20 cellular contexts compared by ENCODE assay signal in genomic region chr4:99382745-99383360, GRCh38. TPM values are rescaled to one million over a fixed set of nuclear protein-coding genes. Genes with fewer than 3 reads are reported as not detected.
DNase-seq lines count a peak whose midpoint lies in the region; ATAC-seq, FAIRE-seq and TF ChIP-seq lines count a peak whose summit lies in the region.
"Had no signal": no experiment of that assay in that cellular context is flagged by ENCODE, and none has a peak within 500 bp of the region (broad histone marks: within the 10 kb centered on the region; RNA-seq: fewer than 3 reads in every experiment).

No MANE protein-coding gene starts in this region.

- intact Hi-C loops in left ventricle myocardium inferior (cut with micrococcal nuclease) (no loop called here), left cardiac atrium (cut with DNase I) (no loop called here), gastrocnemius medialis (cut with DNase I; ENCODE audit: low total_unique reads) (no loop called here), A673 (cut with micrococcal nuclease; ENCODE audit: unreplicated experiment) (no loop called here)

- in situ Hi-C loops in gastrocnemius medialis (cut with MboI; ENCODE audit: low sequenced_read_pairs in 4 of 4), result no loop called here

- H3K36me3 ChIP-seq in left ventricle myocardium inferior (no peaks in the 10 kb centered on the region), gastrocnemius medialis (no peaks in the 10 kb centered on the region), A673 (ENCODE audit: insufficient read depth, low read length, poor library complexity, severe bottlenecking) (no peaks in the 10 kb centered on the region)
- H3K36me3 ChIP-seq: cardiac muscle cell had no signal

- no peak for TF ChIP-seq POLR2A in gastrocnemius medialis (IDR thresholded peaks at IDR 0.05)
- TF ChIP-seq POLR2A in H54 (IDR thresholded peaks at IDR 0.05; ENCODE audit: low read depth, low read length), result no peak

- H3K4me1 ChIP-seq in left ventricle myocardium inferior (no peaks in the 10 kb centered on the region), gastrocnemius medialis (peaks cover 0 to 4% of the 10 kb centered on the region in 2 donors), A673 (ENCODE audit: insufficient read depth, low read length, poor library complexity, severe bottlenecking) (no peaks in the 10 kb centered on the region)
- H3K4me1 ChIP-seq: A549, parathyroid adenoma had no signal

- H3K27me3 ChIP-seq in left ventricle myocardium inferior (ENCODE audit: low read depth) (no peaks in the 10 kb centered on the region), gastrocnemius medialis (no peaks in the 10 kb centered on the region), A673 (replicated peaks; ENCODE audit: insufficient read depth, low read depth, low read length, poor library complexity) (no peaks in the 10 kb centered on the region)
- H3K27me3 ChIP-seq: cardiac muscle cell had no signal

- CTCF ChIA-PET in A673 (lab: Charles Lee), result no interaction called here

- no TSS peak for BruUV-seq in A673 (replicated peaks; lab: Mats Ljungman, UMichigan)

- no peak for FAIRE-seq in H54 (lab: Jason Lieb, UNC)
- FAIRE-seq: A549, frontal cortex had no signal

- TF ChIP-seq CTCF in left ventricle myocardium inferior (IDR thresholded peaks at IDR 0.05; ENCODE audit: borderline replicate concordance) (no peak), gastrocnemius medialis (IDR thresholded peaks at IDR 0.05 in 4 of 5, conservative IDR thresholded peaks at IDR 0.05 in 1 of 5) (no peak), A673 (conservative IDR thresholded peaks at IDR 0.05; ENCODE audit: low read depth, low read length) (no peak)

- H3K27ac ChIP-seq in left ventricle myocardium inferior (replicated peaks) (peak overlapping the region; percentile 82), gastrocnemius medialis (peak overlapping the region; percentile 63 to 76 (median 68)), A673 (ENCODE audit: low read depth, low read length, poor library complexity, severe bottlenecking) (no peak overlapping the region)
- H3K27ac ChIP-seq: A549, cardiac muscle cell, parathyroid adenoma had no signal

- DNase-seq in left ventricle myocardium inferior, result no peak
- no peak for DNase-seq in left cardiac atrium
- no peak for DNase-seq in left lobe of liver (ENCODE audit: low spot score)
- DNase-seq in gastrocnemius medialis, result no peak
- no peak for DNase-seq in NCI-H2227 treated with DMSO at 0.1 percent for 48 hours (lab: John Stamatoyannopoulos, UW)
- DNase-seq in A673 (ENCODE audit: low spot score), result no peak
- no peak for DNase-seq in H54 (ENCODE audit: insufficient read length, low spot score)
- DNase-seq: activated CD4-positive, alpha-beta T cell treated with anti-CD3 and anti-CD28 coated beads for 36 hours; DMS79 treated with DMSO at 0.1 percent for 48 hours; effector memory CD8-positive, alpha-beta T cell; immature natural killer cell; Karpas-422; SIG-M5 had no signal

- H3K4me3 ChIP-seq in left ventricle myocardium inferior, result no peak overlapping the region
- no peak overlapping the region for H3K4me3 ChIP-seq in gastrocnemius medialis
- H3K4me3 ChIP-seq in A673 (ENCODE audit: low read depth, low read length, poor library complexity, severe bottlenecking), result no peak overlapping the region
- H3K4me3 ChIP-seq: A549, cardiac muscle cell had no signal

- H3K9me3 ChIP-seq in left ventricle myocardium inferior (replicated peaks) (peaks cover 17% of the 10 kb centered on the region), gastrocnemius medialis (no peaks in the 10 kb centered on the region), A673 (ENCODE audit: low read depth, low read length, poor library complexity, severe bottlenecking) (no peaks in the 10 kb centered on the region)
- H3K9me3 ChIP-seq: A549 had no signal

- no peak for ATAC-seq in left cardiac atrium
- peak; percentile 67 for ATAC-seq in left lobe of liver
- ATAC-seq in gastrocnemius medialis, result no peak
- no peak for ATAC-seq in HG02759 (IDR thresholded peaks at IDR 0.05; ENCODE audit: unreplicated experiment)
- ATAC-seq: A549; activated CD4-positive, alpha-beta T cell treated with anti-CD3 and anti-CD28 coated beads for 36 hours; effector memory CD8-positive, alpha-beta T cell had no signal

- POLR2A ChIA-PET in A673 (lab: Charles Lee; ENCODE audit: low non-redundant PET), result no interaction called here

RNA-seq across cellular contexts. Expression of gene ADH1C, which starts 30.3 kb away (rescaled TPM):
- total RNA-seq in left ventricle myocardium inferior (2.6 TPM), left cardiac atrium (1 to 10 TPM; 6.7 to 9.9 TPM), left lobe of liver (522 TPM), gastrocnemius medialis (10 to 100 TPM; 16.1 to 30.6 (median 26.6) TPM), A673 (2021) (not detected in 2 replicates)
- total RNA-seq: activated CD4-positive, alpha-beta T cell treated with anti-CD3 and anti-CD28 coated beads for 36 hours; cardiac muscle cell; frontal cortex; T-helper 2 cell treated with Interferon-gamma antibody and Interleukin-4, amounts not matched to agents 100 ng/mL and 5 ng/mL, for 36 hours had no signal

RNA-seq across cellular contexts. Expression of gene ADH7, which starts 52.3 kb away (rescaled TPM):
- total RNA-seq in left ventricle myocardium inferior (not detected), left cardiac atrium (not detected), left lobe of liver (not detected), gastrocnemius medialis (not detected), A673 (2021) (not detected in 2 replicates)
- total RNA-seq: activated CD4-positive, alpha-beta T cell treated with anti-CD3 and anti-CD28 coated beads for 36 hours; cardiac muscle cell; frontal cortex; mucosa of gallbladder; T-helper 2 cell treated with Interferon-gamma antibody and Interleukin-4, amounts not matched to agents 100 ng/mL and 5 ng/mL, for 36 hours had no signal

Comparison
In these comparisons a context has a peak if more than half of its experiments do, and no peak if none do; other contexts are left out.
1. RNA of gene ADH1C, which starts 30.3 kb away (total RNA-seq): 522 TPM in left lobe of liver (single experiment); 16.1 to 30.6 TPM in gastrocnemius medialis, 6.7 to 9.9 TPM in left cardiac atrium, 2.6 TPM in left ventricle myocardium inferior (single experiment) and not detected in A673; every median in the first group is over 10 times any median in the second.